Comparison of ENCODE assay signal across 8 cellular contexts in genomic region chr11:86202013-86202336, GRCh38. TPM values are rescaled to one million over a fixed set of nuclear protein-coding genes. Genes with fewer than 3 reads are reported as not detected.
DNase-seq lines count a peak whose midpoint lies in the region; ATAC-seq, FAIRE-seq and TF ChIP-seq lines count a peak whose summit lies in the region.

No MANE protein-coding gene starts in this region.

- peak overlapping the region; percentile 31 for H3K4me2 ChIP-seq in keratinocyte (ENCODE audit: control insufficient read depth, extremely low read depth, insufficient read depth, low read depth, low read length)

- no peaks in the 10 kb centered on the region for H3K79me2 ChIP-seq in keratinocyte (ENCODE audit: control insufficient read depth, insufficient read depth, low read length)

- no peaks in the 10 kb centered on the region for H3K9me1 ChIP-seq in keratinocyte (ENCODE audit: control insufficient read depth, extremely low read depth, insufficient read depth, low read length)

- no peak overlapping the region for H3K9ac ChIP-seq in keratinocyte (ENCODE audit: control insufficient read depth, extremely low read depth, insufficient read depth, low read length)

- DNase-seq in GM12865 (ENCODE audit: low read depth) (peak; percentile 56), keratinocyte (ENCODE audit: low read depth, low spot score) (no peak), D341Med (ENCODE audit: low spot score) (no peak), glomerular visceral epithelial cell (ENCODE audit: extremely low spot score) (no peak), OCI-M2 (lab: John Stamatoyannopoulos, UW; ENCODE audit: unreplicated experiment) (no peak)

- no peak overlapping the region for H3K27ac ChIP-seq in keratinocyte (ENCODE audit: control insufficient read depth, insufficient read depth, low read length)

- TF ChIP-seq POLR2A in Raji (IDR thresholded peaks at IDR 0.05; ENCODE audit: insufficient read depth, low read depth, low read length): peak; percentile 45; the same call in 1 of the 2 replicates

- H3K9me3 ChIP-seq in keratinocyte (ENCODE audit: control insufficient read depth, low read depth, low read length): no peaks in the 10 kb centered on the region

- TF ChIP-seq CTCF in GM12865 (IDR thresholded peaks at IDR 0.05; ENCODE audit: insufficient read depth, low read depth, low read length, missing control alignments): no peak
- TF ChIP-seq CTCF in keratinocyte (optimal IDR thresholded peaks at IDR 0.05 in 1 of 3, IDR thresholded peaks at IDR 0.05 in 1 of 3, conservative IDR thresholded peaks at IDR 0.05 in 1 of 3; ENCODE audit: extremely low read depth in 1 of 3, insufficient read depth in 2 of 3, low read length in 3 of 3): no peak

- H4K20me1 ChIP-seq in keratinocyte (ENCODE audit: control insufficient read depth, extremely low read depth, insufficient read depth, low read length): no peaks in the 10 kb centered on the region

- no peak overlapping the region for H2AFZ ChIP-seq in keratinocyte (ENCODE audit: control insufficient read depth, low read length)

- peak; percentile 48 for ATAC-seq in HG02852 (IDR thresholded peaks at IDR 0.05; ENCODE audit: unreplicated experiment)
- no peak for ATAC-seq in GM19397 (IDR thresholded peaks at IDR 0.05; ENCODE audit: unreplicated experiment)

- H3K4me3 ChIP-seq in GM12865 (ENCODE audit: low read depth, low read length): peak overlapping the region; percentile 70
- no peak overlapping the region for H3K4me3 ChIP-seq in keratinocyte (ENCODE audit: control insufficient read depth in 2 of 3, extremely low read depth in 1 of 3, insufficient read depth in 2 of 3, low read depth in 1 of 3, low read length in 3 of 3)

- H3K27me3 ChIP-seq in keratinocyte (ENCODE audit: control insufficient read depth, extremely low read depth, insufficient read depth, low read length): no peaks in the 10 kb centered on the region

- dilution Hi-C loops in keratinocyte (cut with MboI; ENCODE audit: extremely low pct_ligation_motif_present, low sequenced_read_pairs): loop anchor here (25.0 kb wide), 1 partner anchor 165 kb away; no protein-coding TSS in a partner anchor

- H3K36me3 ChIP-seq in keratinocyte (ENCODE audit: control insufficient read depth in 2 of 2, extremely low read depth in 1 of 2, insufficient read depth in 2 of 2, low read length in 2 of 2): no peaks in the 10 kb centered on the region

- FAIRE-seq in keratinocyte (lab: Jason Lieb, UNC): no peak

- peaks cover 7% of the 10 kb centered on the region for H3K4me1 ChIP-seq in keratinocyte (ENCODE audit: control insufficient read depth, extremely low read depth, insufficient read depth, low read length)

RNA-seq across cellular contexts. Expression of gene EED, which starts 42.6 kb away (rescaled TPM):
- 11.6 to 28.5 TPM (median 15.4 TPM) in 3 replicates for polyA plus RNA-seq in keratinocyte
- polyA plus RNA-seq in keratinocyte (2011; ENCODE audit: low read depth): 21.7 TPM
- polyA plus RNA-seq in keratinocyte (2011; cell fraction: cytosol; rRNA removed): 7.4 and 12.8 TPM in 2 replicates
- polyA plus RNA-seq in keratinocyte (2011; cell fraction: nucleus; rRNA removed): 24.0 and 35.9 TPM in 2 replicates
- polyA plus RNA-seq in keratinocyte (2012; ENCODE audit: low replicate concordance): 19.4 and 26.1 TPM in 2 replicates
- polyA minus RNA-seq in keratinocyte: 4.3 to 20.9 TPM (median 7.2 TPM) in 3 replicates
- polyA minus RNA-seq in keratinocyte (2011; cell fraction: cytosol; rRNA and poly(A)+ RNA removed): 5.4 TPM
- polyA minus RNA-seq in keratinocyte (2011; cell fraction: nucleus; rRNA and poly(A)+ RNA removed): 11.5 and 22.5 TPM in 2 replicates
